ENCODE assay signal across 10 cellular contexts in genomic region chr7:111558948-111559347, GRCh38. TPM values are rescaled to one million over a fixed set of nuclear protein-coding genes. Genes with fewer than 3 reads are reported as not detected.
DNase-seq lines count a peak whose midpoint lies in the region; ATAC-seq and TF ChIP-seq lines count a peak whose summit lies in the region.
"Had no signal": no experiment of that assay in that cellular context is flagged by ENCODE, and none has a peak within 500 bp of the region (broad histone marks: within the 10 kb centered on the region; RNA-seq: fewer than 3 reads in every experiment).

No MANE protein-coding gene starts in this region.

- no peak overlapping the region for H2BK5ac ChIP-seq in IMR-90 (ENCODE audit: low read depth, low read length, poor library complexity, severe bottlenecking)

- no peak overlapping the region for H3K23ac ChIP-seq in IMR-90 (ENCODE audit: low read depth, low read length)

- no peak overlapping the region for H2BK20ac ChIP-seq in IMR-90 (ENCODE audit: low read depth, low read length)

- no peak overlapping the region for H3K4me2 ChIP-seq in IMR-90 (ENCODE audit: low read depth, low read length)

- H3K27ac Mint-ChIP-seq in activated CD4-positive, alpha-beta T cell treated with anti-CD3 and anti-CD28 coated beads for 36 hours, result no peak overlapping the region
- peak overlapping the region; percentile 61 for H3K27ac Mint-ChIP-seq in osteocyte (ENCODE audit: unreplicated experiment)

- no peak overlapping the region for H2AK9ac ChIP-seq in IMR-90 (replicated peaks; ENCODE audit: low read depth, low read length, poor library complexity)

- no peak overlapping the region for H3K14ac ChIP-seq in IMR-90 (replicated peaks; ENCODE audit: low read depth, low read length)

- in situ Hi-C loops in IMR-90 (cut with MboI; ENCODE audit: low sequenced_read_pairs), result no loop called here

- H3K36me3 ChIP-seq in IMR-90 (ENCODE audit: control insufficient read depth, insufficient read depth, low read length), result peaks cover 1% of the 10 kb centered on the region; the same call in 1 of the 2 replicates
- H3K36me3 ChIP-seq in adrenal gland (replicated peaks in 1 of 2), result no peaks in the 10 kb centered on the region

- no peak for TF ChIP-seq CTCF in IMR-90 (conservative IDR thresholded peaks at IDR 0.05; ENCODE audit: low read depth, low read length)
- no peak for TF ChIP-seq CTCF in osteocyte (IDR thresholded peaks at IDR 0.05)
- no peak for TF ChIP-seq CTCF in adrenal gland (IDR thresholded peaks at IDR 0.05)

- no peak overlapping the region for H2BK15ac ChIP-seq in IMR-90 (ENCODE audit: low read depth, low read length)

- H4K20me1 ChIP-seq in IMR-90 (ENCODE audit: insufficient read depth, low read length), result no peaks in the 10 kb centered on the region

- H3K27ac ChIP-seq in IMR-90 (ENCODE audit: insufficient read depth, low read length) (no peak overlapping the region), adrenal gland (no peak overlapping the region)

- no peak overlapping the region for H3K18ac ChIP-seq in IMR-90 (ENCODE audit: low read depth, low read length)

- no CpG with 5 or more reads among the region's 1 CpG for WGBS in IMR-90 (ENCODE audit: extremely low coverage in 2 of 2, insufficient read length in 1 of 2), 2 experiments
- 71 to 90% (median 80%) methylated on average over 1 of the region's 1 CpG for WGBS in adrenal gland, 4 donors

- H4K91ac ChIP-seq in IMR-90 (ENCODE audit: insufficient read depth, low read depth, low read length), result no peak overlapping the region

- H3K9me3 ChIP-seq in IMR-90 (ENCODE audit: control insufficient read depth, insufficient read depth, low read length) (no peaks in the 10 kb centered on the region), adrenal gland (replicated peaks in 1 of 3) (no peaks in the 10 kb centered on the region)

- H2AK5ac ChIP-seq in IMR-90 (ENCODE audit: low read depth, low read length), result no peak overlapping the region

- H3K9ac ChIP-seq in IMR-90 (ENCODE audit: low read depth, low read length), result no peak overlapping the region

- intact Hi-C loops in activated CD4-positive, alpha-beta T cell treated with anti-CD3 and anti-CD28 coated beads for 36 hours (cut with DNase I, micrococcal nuclease), result no loop called here
- intact Hi-C loops in IMR-90 (cut with micrococcal nuclease), result no loop called here
- intact Hi-C loops in adrenal gland (cut with DNase I), result no loop called here
- intact Hi-C loops in Right ventricle myocardium inferior (cut with DNase I), result no loop called here

- no peak overlapping the region for H2AFZ ChIP-seq in IMR-90 (replicated peaks; ENCODE audit: low read length, poor library complexity)

- peaks cover 37% of the 10 kb centered on the region for H3K4me1 Mint-ChIP-seq in activated CD4-positive, alpha-beta T cell treated with anti-CD3 and anti-CD28 coated beads for 36 hours
- H3K4me1 Mint-ChIP-seq in osteocyte (ENCODE audit: unreplicated experiment), result peaks cover 42% of the 10 kb centered on the region

- H3K27me3 Mint-ChIP-seq in activated CD4-positive, alpha-beta T cell treated with anti-CD3 and anti-CD28 coated beads for 36 hours, result no peaks in the 10 kb centered on the region
- no peaks in the 10 kb centered on the region for H3K27me3 Mint-ChIP-seq in osteocyte (ENCODE audit: unreplicated experiment)

- dilution Hi-C loops in IMR-90 (cut with HindIII; ENCODE audit: low sequenced_read_pairs, unreplicated experiment), result no loop called here

- H3K4me3 ChIP-seq in IMR-90 (ENCODE audit: insufficient read depth, low read depth, low read length), result no peak overlapping the region
- H3K4me3 ChIP-seq in adrenal gland, result no peak overlapping the region

- H3K9me1 ChIP-seq in IMR-90 (ENCODE audit: insufficient read depth, low read length), result no peaks in the 10 kb centered on the region

- H4K5ac ChIP-seq in IMR-90 (ENCODE audit: low read depth, low read length), result no peak overlapping the region

- no TSS peak for BruUV-seq in IMR-90 (replicated peaks; lab: Mats Ljungman, UMichigan)

- ATAC-seq in activated CD4-positive, alpha-beta T cell treated with anti-CD3 and anti-CD28 coated beads for 36 hours, result peak; percentile 10
- ATAC-seq in HG02759 (IDR thresholded peaks at IDR 0.05; ENCODE audit: unreplicated experiment) (peak; percentile 33), IMR-90 (ENCODE audit: low read depth) (no peak), Right ventricle myocardium inferior (no peak)

- peaks cover 4% of the 10 kb centered on the region; the same call in 1 of the 2 replicates for H3K4me1 ChIP-seq in IMR-90 (ENCODE audit: control insufficient read depth, insufficient read depth, low read length)
- peaks cover 11 to 33% of the 10 kb centered on the region in 2 donors for H3K4me1 ChIP-seq in adrenal gland (replicated peaks in 1 of 2)

- H3K4ac ChIP-seq in IMR-90 (ENCODE audit: low read depth, low read length), result no peak overlapping the region

- no peak for TF ChIP-seq RAD21 in IMR-90 (IDR thresholded peaks at IDR 0.05; ENCODE audit: low read length)

- H3K4me3 Mint-ChIP-seq in activated CD4-positive, alpha-beta T cell treated with anti-CD3 and anti-CD28 coated beads for 36 hours, result no peak overlapping the region
- no peak overlapping the region for H3K4me3 Mint-ChIP-seq in osteocyte (ENCODE audit: unreplicated experiment)

- CTCF ChIA-PET in activated CD4-positive, alpha-beta T cell treated with anti-CD3 and anti-CD28 coated beads for 36 hours (lab: Charles Lee), result interaction anchor here (1.2 kb wide), 1 partner anchor 10 kb away, joined by 4 read pairs; no protein-coding TSS in a partner anchor
- CTCF ChIA-PET in IMR-90 (lab: Yijun Ruan, JAX), result interaction anchor here (1.0 kb wide), 1 partner anchor 15 kb away, joined by 3 read pairs; no protein-coding TSS in a partner anchor

- H3K27me3 ChIP-seq in IMR-90 (ENCODE audit: control insufficient read depth, insufficient read depth, low read length) (no peaks in the 10 kb centered on the region), adrenal gland (no peaks in the 10 kb centered on the region)

- H2BK120ac ChIP-seq in IMR-90 (ENCODE audit: low read depth, low read length), result no peak overlapping the region

- POLR2A ChIA-PET in activated CD4-positive, alpha-beta T cell treated with anti-CD3 and anti-CD28 coated beads for 36 hours (lab: Charles Lee), result no interaction called here
- POLR2A ChIA-PET in IMR-90 (lab: Charles Lee; ENCODE audit: unreplicated experiment), result no interaction called here

- TF ChIP-seq POLR2A in IMR-90 (IDR thresholded peaks at IDR 0.05; ENCODE audit: low read depth, low read length), result no peak
- no peak for TF ChIP-seq POLR2A in adrenal gland (IDR thresholded peaks at IDR 0.05)

- H3K9me3 Mint-ChIP-seq in activated CD4-positive, alpha-beta T cell treated with anti-CD3 and anti-CD28 coated beads for 36 hours (ENCODE audit: low read depth), result no peaks in the 10 kb centered on the region
- H3K9me3 Mint-ChIP-seq in osteocyte (ENCODE audit: unreplicated experiment), result peaks cover 7% of the 10 kb centered on the region

- peaks cover 50% of the 10 kb centered on the region for H3K36me3 Mint-ChIP-seq in activated CD4-positive, alpha-beta T cell treated with anti-CD3 and anti-CD28 coated beads for 36 hours (ENCODE audit: low read depth)
- H3K36me3 Mint-ChIP-seq in osteocyte (ENCODE audit: unreplicated experiment), result peaks cover 27% of the 10 kb centered on the region

- no peak for DNase-seq in activated CD4-positive, alpha-beta T cell treated with anti-CD3 and anti-CD28 coated beads for 36 hours
- no peak for DNase-seq in activated CD4-positive, alpha-beta T cell treated with anti-CD3 and anti-CD28 coated beads for 4 hours
- peak; percentile 40 for DNase-seq in IMR-90
- no peak for DNase-seq in osteocyte (ENCODE audit: extremely low spot score, unreplicated experiment)
- DNase-seq in adrenal gland, result no peak
- no peak for DNase-seq in Right ventricle myocardium inferior (ENCODE audit: missing footprints)
- no peak for DNase-seq in NCI-H82 treated with DMSO at 0.1 percent for 48 hours (lab: John Stamatoyannopoulos, UW; ENCODE audit: unreplicated experiment)
- DNase-seq: NCI-H1417; stimulated activated CD4-positive, alpha-beta T cell treated with anti-CD3 and anti-CD28 coated beads, Interleukin-15, amount 100 ng/mL, for 24 hours had no signal

- peaks cover 3 to 6% of the 10 kb centered on the region in 2 experiments; a peak in 3 of 4 replicates for H3K79me1 ChIP-seq in IMR-90 (ENCODE audit: low read depth in 1 of 2, low read length in 2 of 2)

- H3K56ac ChIP-seq in IMR-90 (ENCODE audit: extremely low read depth, insufficient read depth, low read length), result no peak overlapping the region

- H4K8ac ChIP-seq in IMR-90 (ENCODE audit: low read depth in 2 of 2, low read length in 2 of 2), result no peak overlapping the region

TF ChIP-seq in IMR-90, 13 proteins besides CTCF, POLR2A, EP300 and RAD21:
- TF ChIP-seq SMC3 (IDR thresholded peaks at IDR 0.05; ENCODE audit: low read depth, low read length) (no peak), MAFK (IDR thresholded peaks at IDR 0.05; ENCODE audit: low read depth, low read length) (no peak), MAZ (IDR thresholded peaks at IDR 0.05; ENCODE audit: borderline replicate concordance, low read depth, low read length) (no peak), CHD1 (IDR thresholded peaks at IDR 0.05; ENCODE audit: low read depth, low read length) (no peak), CEBPB (IDR thresholded peaks at IDR 0.05; ENCODE audit: low read depth, low read length) (no peak), RCOR1 (IDR thresholded peaks at IDR 0.05; ENCODE audit: insufficient replicate concordance, low read length) (no peak), MXI1 (IDR thresholded peaks at IDR 0.05; ENCODE audit: borderline replicate concordance, low read depth, low read length) (no peak), BHLHE40 (IDR thresholded peaks at IDR 0.05; ENCODE audit: low read depth, low read length) (no peak)
TF ChIP-seq in IMR-90: peak in this region for 0.

RNA-seq across cellular contexts. Expression of gene IMMP2L, which starts 3.3 kb away (rescaled TPM):
- total RNA-seq in activated CD4-positive, alpha-beta T cell treated with anti-CD3 and anti-CD28 coated beads for 36 hours, result 10 to 100 TPM; 15.8 to 25.8 TPM
- total RNA-seq in IMR-90 (2012; rRNA removed), result 9.3 and 9.7 TPM in 2 replicates
- polyA plus RNA-seq in IMR-90 (2012; rRNA removed), result 4.3 and 5.8 TPM in 2 replicates
- polyA plus RNA-seq in IMR-90 (2012; cell fraction: cytosol; rRNA removed), result 2.5 and 4.6 TPM in 2 replicates
- 2.4 and 11.6 TPM in 2 replicates for polyA plus RNA-seq in IMR-90 (2012; cell fraction: nucleus; rRNA removed; ENCODE audit: low replicate concordance)
- 15.6 and 18.5 TPM in 2 replicates for total RNA-seq in osteocyte
- total RNA-seq in adrenal gland, result 10 to 100 TPM; 13.4 to 34.1 (median 26.2) TPM
- 10 to 100 TPM; 13.6 to 27.7 (median 14.7) TPM for polyA plus RNA-seq in adrenal gland
- 14.3 TPM for total RNA-seq in Right ventricle myocardium inferior

Comparison
In these comparisons a context has a peak if more than half of its experiments do, and no peak if none do; other contexts are left out.
1. ATAC-seq: peak in activated CD4-positive, alpha-beta T cell treated with anti-CD3 and anti-CD28 coated beads for 36 hours (single experiment) and HG02759 (single experiment); none in IMR-90 (single experiment) and Right ventricle myocardium inferior (single experiment).